ENCODE assay signal across 8 cellular contexts in the genomic region with DNA sequence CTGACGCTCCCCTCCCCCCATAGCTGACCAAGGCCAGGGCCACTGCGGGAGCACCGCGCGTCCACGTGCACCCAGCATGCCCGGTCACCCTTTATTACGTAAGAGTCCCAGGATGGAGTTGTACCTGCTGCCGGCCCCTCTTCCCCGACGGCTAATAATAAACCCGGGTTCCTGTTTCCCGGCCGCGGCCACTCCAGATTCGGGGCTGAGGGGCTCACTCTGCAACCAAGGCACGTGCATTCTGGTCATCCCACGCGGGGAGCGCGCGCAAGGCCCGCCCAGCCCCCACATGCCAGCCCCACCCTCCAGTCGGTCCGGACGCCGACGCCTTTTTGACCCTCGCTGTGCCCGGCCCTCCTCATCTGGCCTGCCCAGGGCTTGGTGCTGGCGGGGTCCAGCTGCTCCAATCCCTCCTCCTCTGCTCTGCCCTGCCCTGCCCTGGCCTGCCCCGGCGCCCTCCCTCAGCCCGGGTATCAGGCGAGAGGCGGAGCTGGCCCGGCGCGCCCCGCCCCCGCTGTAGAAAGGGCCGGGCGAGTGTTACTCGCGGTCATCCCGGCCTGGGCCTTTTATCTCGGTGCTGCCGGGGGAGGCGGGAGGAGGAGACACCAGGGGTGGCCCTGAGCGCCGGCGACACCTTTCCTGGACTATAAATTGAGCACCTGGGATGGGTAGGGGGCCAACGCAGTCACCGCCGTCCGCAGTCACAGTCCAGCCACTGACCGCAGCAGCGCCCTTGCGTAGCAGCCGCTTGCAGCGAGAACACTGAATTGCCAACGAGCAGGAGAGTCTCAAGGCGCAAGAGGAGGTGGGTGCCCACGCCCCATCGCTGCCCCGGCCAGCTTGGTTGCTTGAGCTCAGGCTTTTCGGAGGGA. TPM values are rescaled to one million over a fixed set of nuclear protein-coding genes. Genes with fewer than 3 reads are reported as not detected.
A peak's percentile ranks its signal among the peaks of the same experiment; 100 is the strongest.
DNase-seq lines count a peak whose midpoint lies in the region; ATAC-seq, FAIRE-seq and TF ChIP-seq lines count a peak whose summit lies in the region.

No MANE protein-coding gene starts in this region.

- peak overlapping the region; percentile 95 for H3K27ac ChIP-seq in HepG2 (ENCODE audit: extremely low read length, insufficient read depth, low read length)

- H3K9me3 ChIP-seq in BE2C (no peaks in the 10 kb centered on the region), HepG2 (ENCODE audit: low read length) (no peaks in the 10 kb centered on the region)

- no peak for TF ChIP-seq CTCF in BE2C (IDR thresholded peaks at IDR 0.05; ENCODE audit: low read depth, low read length)
- no peak for TF ChIP-seq CTCF in HepG2 (CRISPR knock-in tag; IDR thresholded peaks at IDR 0.05)

- no peak overlapping the region for H2AFZ ChIP-seq in HepG2 (ENCODE audit: low read length)

- H3K4me1 ChIP-seq in BE2C (peaks cover 3% of the 10 kb centered on the region; the same call in 1 of the 2 replicates), HepG2 (ENCODE audit: insufficient read depth, low read length) (peaks cover 38% of the 10 kb centered on the region)

- FAIRE-seq in HepG2 (lab: Jason Lieb, UNC), result no peak

- POLR2A ChIA-PET in HepG2 (lab: Yijun Ruan, JAX), result interaction anchor here (1.0 to 1.4 kb wide), 5 partner anchors 87 to 213 kb away, joined by 3 to 6 read pairs (median 3); no protein-coding TSS in a partner anchor

- CTCF ChIA-PET in HepG2 (lab: Yijun Ruan, JAX; ENCODE audit: low intra/inter-chr PET ratio, low total read pairs), result no interaction called here

- intact Hi-C loops in HepG2 (cut with micrococcal nuclease; ENCODE audit: unreplicated experiment), result loop anchor here (2.0 to 5.0 kb wide), 2 partner anchors 87 to 457 kb away; no protein-coding TSS in a partner anchor

- peak in 1 of 2 experiments; percentile 96; a peak in 2 of 4 replicates for TF ChIP-seq POLR2A in HepG2 (IDR thresholded peaks at IDR 0.05; ENCODE audit: insufficient read depth in 1 of 2, low read depth in 2 of 2, low read length in 2 of 2)

- DNase-seq in BE2C (peak; percentile 91), NCI-H460 (ENCODE audit: extremely low read depth, low read depth) (peak; percentile 90), dermis blood vessel endothelial cell (peak; percentile 67), HepG2 (ENCODE audit: low spot score) (peak; percentile 72)
- DNase-seq in activated CD4-positive, alpha-beta T cell treated with anti-CD3 and anti-CD28 coated beads for 4 hours, result peak; percentile 46 to 61
- peak; percentile 65 for DNase-seq in stimulated activated CD4-positive, alpha-beta T cell treated with anti-CD3 and anti-CD28 coated beads, Interleukin-4, amount 100 ng/mL, for 1 hour

- in situ Hi-C loops in HepG2 (cut with HindIII; ENCODE audit: extremely low pct_ligation_motif_present, low pct_unique_long_range_greater_than_20kb), result loop anchor here (25.0 kb wide), 1 partner anchor 183 kb away; no protein-coding TSS in a partner anchor

- BruUV-seq in HepG2 (replicated peaks; lab: Mats Ljungman, UMichigan), result no TSS peak

- peak overlapping the region; percentile 95 for H3K9ac ChIP-seq in HepG2 (ENCODE audit: insufficient read depth, low read depth, low read length)

- H3K4me3 ChIP-seq in BE2C (ENCODE audit: low read depth, low read length) (peak overlapping the region; percentile 82), HepG2 (replicated peaks in 1 of 3; ENCODE audit: insufficient read depth in 1 of 3, low read depth in 2 of 3, low read length in 3 of 3) (peak overlapping the region; percentile 57 to 87 (median 84); a peak in 5 of 6 replicates)

- TF ChIP-seq EP300 in HepG2 (IDR thresholded peaks at IDR 0.05; ENCODE audit: low read depth in 2 of 2, low read length in 2 of 2) (peak; percentile 57 to 80; a peak in 2 of 4 replicates), HepG2 (CRISPR knock-in tag; IDR thresholded peaks at IDR 0.05; ENCODE audit: borderline replicate concordance) (peak; percentile 77; the same call in 1 of the 2 replicates)

- H3K27me3 ChIP-seq in BE2C (no peaks in the 10 kb centered on the region), HepG2 (ENCODE audit: control insufficient read depth in 1 of 2, insufficient read depth in 2 of 2, low read length in 2 of 2) (no peaks in the 10 kb centered on the region; a peak in 1 of 5 replicates)

- no CpG with 5 or more reads among the region's 67 CpGs for WGBS in HepG2 (ENCODE audit: low lambda C conversion rate)

- peaks cover 32% of the 10 kb centered on the region for H3K79me2 ChIP-seq in HepG2 (ENCODE audit: insufficient read depth, low read length)

- H3K4me2 ChIP-seq in HepG2 (ENCODE audit: low read depth, low read length), result peak overlapping the region; percentile 75

- ATAC-seq in GM19035 (IDR thresholded peaks at IDR 0.05; ENCODE audit: unreplicated experiment) (peak; percentile 60), HG03196 (IDR thresholded peaks at IDR 0.05; ENCODE audit: unreplicated experiment) (peak; percentile 70), HepG2 (peak; percentile 88)

- peak; percentile 38; the same call in 1 of the 2 replicates for TF ChIP-seq RAD21 in HepG2 (CRISPR knock-in tag; IDR thresholded peaks at IDR 0.05)

- H4K20me1 ChIP-seq in HepG2 (ENCODE audit: insufficient read depth, low read length), result 0 out of 2 replicates have a peak, but pooled peaks cover 2% of the 10 kb centered on the region

- peaks cover 19% of the 10 kb centered on the region for H3K36me3 ChIP-seq in BE2C
- no peaks in the 10 kb centered on the region for H3K36me3 ChIP-seq in HepG2 (replicated peaks in 1 of 2; ENCODE audit: control insufficient read depth in 1 of 2, insufficient read depth in 2 of 2, low read length in 2 of 2)

TF ChIP-seq in HepG2, 621 proteins besides CTCF, POLR2A, EP300 and RAD21 (continues in another document):
- TF ChIP-seq IRX3 (CRISPR knock-in tag; IDR thresholded peaks at IDR 0.05; ENCODE audit: borderline replicate concordance, low read depth) (peak; percentile 19; the same call in 1 of the 2 replicates), KLF9 (CRISPR knock-in tag; IDR thresholded peaks at IDR 0.05; ENCODE audit: low read depth) (no peak), KDM6A (CRISPR knock-in tag; IDR thresholded peaks at IDR 0.05; ENCODE audit: low read depth) (0 out of 2 replicates have a peak, but pooled peaks have one; percentile 24), HDAC6 (IDR thresholded peaks at IDR 0.05; ENCODE audit: low read depth, low read length) (no peak), ETV5 (CRISPR knock-in tag; IDR thresholded peaks at IDR 0.05; ENCODE audit: borderline replicate concordance) (peak; percentile 35; the same call in 1 of the 2 replicates), CEBPB (IDR thresholded peaks at IDR 0.05; ENCODE audit: borderline replicate concordance, low read depth, low read length) (peak; percentile 87), ZNF510 (CRISPR knock-in tag; IDR thresholded peaks at IDR 0.05; ENCODE audit: low read depth) (0 out of 2 replicates have a peak, but pooled peaks have one; percentile 37), CREB1 (IDR thresholded peaks at IDR 0.05) (peak; percentile 36), CREB1 (CRISPR knock-in tag; IDR thresholded peaks at IDR 0.05) (peak; percentile 68), TOPORS (CRISPR knock-in tag; IDR thresholded peaks at IDR 0.05) (0 out of 2 replicates have a peak, but pooled peaks have one; percentile 36), SIX1 (CRISPR knock-in tag; IDR thresholded peaks at IDR 0.05; ENCODE audit: borderline replicate concordance) (no peak), HDAC2 (CRISPR knock-in tag; IDR thresholded peaks at IDR 0.05) (peak; percentile 5; the same call in 1 of the 2 replicates)
- TF ChIP-seq, protein P1, sequence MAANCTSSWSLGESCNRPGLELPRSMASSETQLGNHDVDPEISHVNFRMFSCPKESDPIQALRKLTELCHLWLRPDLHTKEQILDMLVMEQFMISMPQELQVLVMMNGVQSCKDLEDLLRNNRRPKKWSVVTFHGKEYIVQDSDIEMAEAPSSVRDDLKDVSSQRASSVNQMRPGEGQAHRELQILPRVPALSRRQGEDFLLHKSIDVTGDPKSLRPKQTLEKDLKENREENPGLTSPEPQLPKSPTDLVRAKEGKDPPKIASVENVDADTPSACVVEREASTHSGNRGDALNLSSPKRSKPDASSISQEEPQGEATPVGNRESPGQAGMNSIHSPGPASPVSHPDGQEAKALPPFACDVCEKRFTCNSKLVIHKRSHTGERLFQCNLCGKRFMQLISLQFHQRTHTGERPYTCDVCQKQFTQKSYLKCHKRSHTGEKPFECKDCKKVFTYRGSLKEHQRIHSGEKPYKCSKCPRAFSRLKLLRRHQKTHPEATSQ (CRISPR knock-in tag; IDR thresholded peaks at IDR 0.05; ENCODE audit: borderline replicate concordance), result 0 out of 2 replicates have a peak, but pooled peaks have one; percentile 71

RNA-seq across cellular contexts. Expression of a gene that starts 2.6 kb away (rescaled TPM):
- 282 TPM for polyA plus RNA-seq in BE2C (2012; ENCODE audit: insufficient read depth, insufficient read length, low read depth)
- 157 and 166 TPM in 2 replicates for total RNA-seq in NCI-H460 (2014; rRNA removed; shearing (Covaris generic))
- 193 and 228 TPM in 2 replicates for polyA plus RNA-seq in NCI-H460 (2014; cell fraction: nucleus; rRNA removed)
- total RNA-seq in dermis blood vessel endothelial cell (18.0 and 22.7 TPM in 2 replicates), HepG2 (2016; rRNA removed; fragmentation: Illumina TruSeq; extraction: Trizol) (28.9 and 35.7 TPM in 2 replicates)
- total RNA-seq in HepG2 (2016; cell fraction: cytosol; rRNA removed; fragmentation: Illumina TruSeq; extraction: Trizol; ENCODE audit: low read depth), result 11.0 and 12.4 TPM in 2 replicates
- 28.3 and 35.8 TPM in 2 replicates for total RNA-seq in HepG2 (2016; cell fraction: insoluble cytoplasmic fraction; rRNA removed; fragmentation: Illumina TruSeq; extraction: Trizol)
- 24.7 and 25.8 TPM in 2 replicates for total RNA-seq in HepG2 (2016; cell fraction: membrane; rRNA removed; fragmentation: Illumina TruSeq; extraction: Trizol)
- 18.5 and 18.6 TPM in 2 replicates for total RNA-seq in HepG2 (2016; cell fraction: nucleus; rRNA removed; fragmentation: Illumina TruSeq; extraction: Trizol)
- polyA plus RNA-seq in HepG2 (2011; rRNA removed), result 36.1 and 46.3 TPM in 2 replicates
- polyA plus RNA-seq in HepG2 (2011; cell fraction: cytosol; rRNA removed), result 43.4 and 44.7 TPM in 2 replicates
- polyA plus RNA-seq in HepG2 (2011; cell fraction: nucleus; rRNA removed), result 29.8 and 32.9 TPM in 2 replicates
- polyA plus RNA-seq in HepG2 (2012), result 46.0 and 48.1 TPM in 2 replicates
- 4.4 and 5.1 TPM in 2 replicates for polyA plus RNA-seq in HepG2 (2016; cell fraction: cytosol; fragmentation: Illumina TruSeq; extraction: Trizol; ENCODE audit: low read depth)
- polyA plus RNA-seq in HepG2 (2016; cell fraction: insoluble cytoplasmic fraction; fragmentation: Illumina TruSeq; extraction: Trizol; ENCODE audit: low read depth), result 28.2 and 32.4 TPM in 2 replicates
- polyA plus RNA-seq in HepG2 (2016; cell fraction: membrane; fragmentation: Illumina TruSeq; extraction: Trizol; ENCODE audit: low read depth), result 10.8 and 11.2 TPM in 2 replicates
- polyA plus RNA-seq in HepG2 (2016; cell fraction: nucleus; fragmentation: Illumina TruSeq; extraction: Trizol; ENCODE audit: insufficient read depth, low read depth), result 30.7 and 31.4 TPM in 2 replicates
- polyA minus RNA-seq in HepG2 (2011; rRNA and poly(A)+ RNA removed; ENCODE audit: low replicate concordance), result 50.4 and 50.8 TPM in 2 replicates
- polyA minus RNA-seq in HepG2 (2011; cell fraction: cytosol; rRNA and poly(A)+ RNA removed), result 29.9 and 30.2 TPM in 2 replicates
- polyA minus RNA-seq in HepG2 (2011; cell fraction: nucleus; rRNA and poly(A)+ RNA removed), result 16.7 and 17.3 TPM in 2 replicates

Comparison
In these comparisons a context has a peak if more than half of its experiments do, and no peak if none do; other contexts are left out.
1. Peak in every context shown above with its lines: DNase-seq, ATAC-seq, H3K4me3 ChIP-seq and H3K27ac ChIP-seq.